In genomic region chr5:119452373-119453044, GRCh38 we compare ENCODE assay signal across 8 cellular contexts. TPM values are rescaled to one million over a fixed set of nuclear protein-coding genes. Genes with fewer than 3 reads are reported as not detected.
DNase-seq lines count a peak whose midpoint lies in the region; ATAC-seq, FAIRE-seq and TF ChIP-seq lines count a peak whose summit lies in the region.

Gene HSD17B4 (plus strand): TSS chr5:119452497. CDS start chr5:119452576, 79 bp downstream.

- in situ Hi-C loops in HepG2 (cut with HindIII; ENCODE audit: extremely low pct_ligation_motif_present, low pct_unique_long_range_greater_than_20kb), result loop anchor here (25.0 kb wide), 1 partner anchor 285 kb away; no protein-coding TSS in a partner anchor

- peak; percentile 50 for TF ChIP-seq RAD21 in HepG2 (CRISPR knock-in tag; IDR thresholded peaks at IDR 0.05)

- peaks cover 3 to 19% (median 12%) of the 10 kb centered on the region in 11 experiments; a peak in 15 of 22 replicates for H3K36me3 ChIP-seq in BLaER1 treated with 17β-estradiol and CSF1 and Interleukin-3, amounts not matched to agents 10 nM and 100 nM
- 0 out of 5 replicates have a peak, but pooled peaks cover 0 to 6% of the 10 kb centered on the region in 2 experiments for H3K36me3 ChIP-seq in HepG2 (replicated peaks in 1 of 2; ENCODE audit: control insufficient read depth in 1 of 2, insufficient read depth in 2 of 2, low read length in 2 of 2)

- 6% methylated on average over 10 of the region's 43 CpGs for WGBS in HepG2 (ENCODE audit: low lambda C conversion rate)

- no peaks in the 10 kb centered on the region for H3K27me3 ChIP-seq in BLaER1 treated with 17β-estradiol and CSF1 and Interleukin-3, amounts not matched to agents 10 nM and 100 nM
- no peaks in the 10 kb centered on the region; a peak in 1 of 5 replicates for H3K27me3 ChIP-seq in HepG2 (ENCODE audit: control insufficient read depth in 1 of 2, insufficient read depth in 2 of 2, low read length in 2 of 2)

- CTCF ChIA-PET in HepG2 (lab: Yijun Ruan, JAX; ENCODE audit: low intra/inter-chr PET ratio, low total read pairs), result no interaction called here

- peak; percentile 96 for ATAC-seq in GM19328 (IDR thresholded peaks at IDR 0.05; ENCODE audit: unreplicated experiment)
- ATAC-seq in HG03520 (IDR thresholded peaks at IDR 0.05; ENCODE audit: unreplicated experiment), result peak; percentile 93
- ATAC-seq in HepG2, result peak; percentile 94

- H3K4me2 ChIP-seq in BLaER1 treated with 17β-estradiol and CSF1 and Interleukin-3, amounts not matched to agents 10 nM and 100 nM, result peak within 1 kb of the TSS; percentile 74 to 97 (median 88)
- peak within 1 kb of the TSS; percentile 81 for H3K4me2 ChIP-seq in HepG2 (ENCODE audit: low read depth, low read length)

- TSS peak; percentile 93 for BruUV-seq in HepG2 (replicated peaks; lab: Mats Ljungman, UMichigan)

- peak; percentile 79 to 85 for TF ChIP-seq POLR2A in HepG2 (IDR thresholded peaks at IDR 0.05; ENCODE audit: insufficient read depth in 1 of 2, low read depth in 2 of 2, low read length in 2 of 2)

- peak; percentile 55 for FAIRE-seq in HepG2 (lab: Jason Lieb, UNC)

- H3K27ac ChIP-seq in BLaER1 treated with 17β-estradiol and CSF1 and Interleukin-3, amounts not matched to agents 10 nM and 100 nM, result peak within 1 kb of the TSS; percentile 73 to 89 (median 84)
- H3K27ac ChIP-seq in HepG2 (ENCODE audit: extremely low read length, insufficient read depth, low read length), result peak within 1 kb of the TSS; percentile 100

- intact Hi-C loops in HepG2 (cut with micrococcal nuclease; ENCODE audit: unreplicated experiment), result loop anchor here (2.0 kb wide), 1 partner anchor 14 kb away; no protein-coding TSS in a partner anchor

- H2AFZ ChIP-seq in HepG2 (ENCODE audit: low read length), result peak within 1 kb of the TSS; percentile 67

- peaks cover 17 to 34% (median 24%) of the 10 kb centered on the region in 11 experiments for H3K9me3 ChIP-seq in BLaER1 treated with 17β-estradiol and CSF1 and Interleukin-3, amounts not matched to agents 10 nM and 100 nM (replicated peaks in 1 of 11)
- no peaks in the 10 kb centered on the region for H3K9me3 ChIP-seq in HepG2 (ENCODE audit: low read length)

- H3K9ac ChIP-seq in BLaER1 treated with 17β-estradiol and CSF1 and Interleukin-3, amounts not matched to agents 10 nM and 100 nM, result peak within 1 kb of the TSS; percentile 75 to 92 (median 85)
- peak within 1 kb of the TSS; percentile 99 for H3K9ac ChIP-seq in HepG2 (ENCODE audit: insufficient read depth, low read depth, low read length)

- TF ChIP-seq CTCF in HepG2 (CRISPR knock-in tag; IDR thresholded peaks at IDR 0.05), result no peak; the same call in none of the 2 replicates

- DNase-seq in NCI-H69 (lab: John Stamatoyannopoulos, UW) (peak; percentile 97), dermis blood vessel endothelial cell (peak; percentile 89), HepG2 (ENCODE audit: low spot score) (peak; percentile 90)
- peak; percentile 61 to 74 for DNase-seq in activated CD4-positive, alpha-beta T cell treated with anti-CD3 and anti-CD28 coated beads, Interleukin-2, amount 50 U/mL, for 24 hours (ENCODE audit: low read depth in 1 of 2, low spot score in 1 of 2)
- DNase-seq in stimulated activated CD4-positive, alpha-beta T cell treated with anti-CD3 and anti-CD28 coated beads, Interleukin-4, amount 100 ng/mL, for 1 hour, result peak; percentile 76

- peaks cover 7 to 72% (median 16%) of the 10 kb centered on the region in 10 experiments for H3K4me1 ChIP-seq in BLaER1 treated with 17β-estradiol and CSF1 and Interleukin-3, amounts not matched to agents 10 nM and 100 nM
- H3K4me1 ChIP-seq in HepG2 (ENCODE audit: insufficient read depth, low read length), result peaks cover 31% of the 10 kb centered on the region

- H3K79me2 ChIP-seq in HepG2 (ENCODE audit: insufficient read depth, low read length), result peaks cover 34% of the 10 kb centered on the region

- POLR2A ChIA-PET in HepG2 (lab: Yijun Ruan, JAX), result interaction anchor here (0.9 to 2.7 kb wide), 5 partner anchors 10 to 465 kb away, joined by 3 to 25 read pairs (median 3); partner anchors contain the start of gene DTWD2

- H4K20me1 ChIP-seq in BLaER1 treated with 17β-estradiol and CSF1 and Interleukin-3, amounts not matched to agents 10 nM and 100 nM, result peaks cover 0 to 43% (median 0%) of the 10 kb centered on the region in 11 experiments; a peak in 2 of 22 replicates
- H4K20me1 ChIP-seq in HepG2 (ENCODE audit: insufficient read depth, low read length), result 0 out of 2 replicates have a peak, but pooled peaks cover 3% of the 10 kb centered on the region

- TF ChIP-seq EP300 in HepG2 (IDR thresholded peaks at IDR 0.05; ENCODE audit: low read depth in 2 of 2, low read length in 2 of 2) (peak; percentile 26 to 93; a peak in 3 of 4 replicates), HepG2 (CRISPR knock-in tag; IDR thresholded peaks at IDR 0.05; ENCODE audit: borderline replicate concordance) (peak; percentile 59; the same call in 1 of the 2 replicates)

- peak within 1 kb of the TSS; percentile 66 to 95 (median 76) for H3K4me3 ChIP-seq in BLaER1 treated with 17β-estradiol and CSF1 and Interleukin-3, amounts not matched to agents 10 nM and 100 nM
- peak within 1 kb of the TSS; percentile 89 to 98 (median 97) for H3K4me3 ChIP-seq in HepG2 (replicated peaks in 1 of 3; ENCODE audit: insufficient read depth in 1 of 3, low read depth in 2 of 3, low read length in 3 of 3)

TF ChIP-seq in HepG2, 621 proteins besides CTCF, POLR2A, EP300 and RAD21 (continues in another document):
- peak; percentile 58 for TF ChIP-seq ZNF335 (CRISPR knock-in tag; IDR thresholded peaks at IDR 0.05)
- TF ChIP-seq TERF1 (CRISPR knock-in tag; IDR thresholded peaks at IDR 0.05), result no peak
- peak; percentile 87 for TF ChIP-seq GATAD2A (CRISPR knock-in tag; IDR thresholded peaks at IDR 0.05)
- peak; percentile 43; the same call in 1 of the 2 replicates for TF ChIP-seq MXD1 (CRISPR knock-in tag; IDR thresholded peaks at IDR 0.05)
- no peak for TF ChIP-seq ATRX (CRISPR knock-in tag; IDR thresholded peaks at IDR 0.05; ENCODE audit: borderline replicate concordance)
- TF ChIP-seq CHD4 (IDR thresholded peaks at IDR 0.05; ENCODE audit: borderline replicate concordance, low read length), result 0 out of 2 replicates have a peak, but pooled peaks have one; percentile 19
- TF ChIP-seq IKZF5 (CRISPR knock-in tag; IDR thresholded peaks at IDR 0.05), result 0 out of 2 replicates have a peak, but pooled peaks have one; percentile 47
- no peak for TF ChIP-seq STAG1 (CRISPR knock-in tag; IDR thresholded peaks at IDR 0.05)
- peak; percentile 84 for TF ChIP-seq ZNF547 (CRISPR knock-in tag; IDR thresholded peaks at IDR 0.05)
- TF ChIP-seq ZNF589 (CRISPR knock-in tag; conservative IDR thresholded peaks at IDR 0.05), result peak; percentile 74; the same call in 1 of the 2 replicates
- TF ChIP-seq ZNF605 (CRISPR knock-in tag; IDR thresholded peaks at IDR 0.05), result peak; percentile 64
- peak; percentile 74 for TF ChIP-seq SP4 (CRISPR knock-in tag; IDR thresholded peaks at IDR 0.05)
- TF ChIP-seq HDAC1 (CRISPR knock-in tag; IDR thresholded peaks at IDR 0.05), result peak; percentile 30; the same call in 1 of the 2 replicates

RNA-seq across cellular contexts. Expression of gene HSD17B4, which starts in this region (rescaled TPM):
- total RNA-seq in dermis blood vessel endothelial cell (148 and 206 TPM in 2 replicates), HepG2 (2016; rRNA removed; fragmentation: Illumina TruSeq; extraction: Trizol) (399 and 508 TPM in 2 replicates)
- 60.7 and 79.3 TPM in 2 replicates for total RNA-seq in HepG2 (2016; cell fraction: cytosol; rRNA removed; fragmentation: Illumina TruSeq; extraction: Trizol; ENCODE audit: low read depth)
- 397 and 512 TPM in 2 replicates for total RNA-seq in HepG2 (2016; cell fraction: insoluble cytoplasmic fraction; rRNA removed; fragmentation: Illumina TruSeq; extraction: Trizol)
- 102 and 119 TPM in 2 replicates for total RNA-seq in HepG2 (2016; cell fraction: membrane; rRNA removed; fragmentation: Illumina TruSeq; extraction: Trizol)
- total RNA-seq in HepG2 (2016; cell fraction: nucleus; rRNA removed; fragmentation: Illumina TruSeq; extraction: Trizol), result 218 and 251 TPM in 2 replicates
- 163 and 178 TPM in 2 replicates for polyA plus RNA-seq in HepG2 (2011; rRNA removed)
- polyA plus RNA-seq in HepG2 (2011; cell fraction: cytosol; rRNA removed), result 98.0 and 194 TPM in 2 replicates
- polyA plus RNA-seq in HepG2 (2011; cell fraction: nucleus; rRNA removed), result 119 and 175 TPM in 2 replicates
- polyA plus RNA-seq in HepG2 (2012), result 153 and 212 TPM in 2 replicates
- polyA plus RNA-seq in HepG2 (2016; cell fraction: cytosol; fragmentation: Illumina TruSeq; extraction: Trizol; ENCODE audit: low read depth), result 35.4 and 40.3 TPM in 2 replicates
- polyA plus RNA-seq in HepG2 (2016; cell fraction: insoluble cytoplasmic fraction; fragmentation: Illumina TruSeq; extraction: Trizol; ENCODE audit: low read depth), result 332 and 336 TPM in 2 replicates
- 57.1 and 67.7 TPM in 2 replicates for polyA plus RNA-seq in HepG2 (2016; cell fraction: membrane; fragmentation: Illumina TruSeq; extraction: Trizol; ENCODE audit: low read depth)
- 221 and 269 TPM in 2 replicates for polyA plus RNA-seq in HepG2 (2016; cell fraction: nucleus; fragmentation: Illumina TruSeq; extraction: Trizol; ENCODE audit: insufficient read depth, low read depth)
- polyA minus RNA-seq in HepG2 (2011; rRNA and poly(A)+ RNA removed; ENCODE audit: low replicate concordance), result 271 and 288 TPM in 2 replicates
- polyA minus RNA-seq in HepG2 (2011; cell fraction: cytosol; rRNA and poly(A)+ RNA removed), result 117 and 147 TPM in 2 replicates
- 131 and 184 TPM in 2 replicates for polyA minus RNA-seq in HepG2 (2011; cell fraction: nucleus; rRNA and poly(A)+ RNA removed)

Comparison
In these comparisons a context has a peak if more than half of its experiments do, and no peak if none do; other contexts are left out.
1. Peak in every context shown above with its lines: DNase-seq, ATAC-seq, H3K4me3 ChIP-seq and H3K27ac ChIP-seq.